ENCODE assay signal across 8 cellular contexts in the genomic region with DNA sequence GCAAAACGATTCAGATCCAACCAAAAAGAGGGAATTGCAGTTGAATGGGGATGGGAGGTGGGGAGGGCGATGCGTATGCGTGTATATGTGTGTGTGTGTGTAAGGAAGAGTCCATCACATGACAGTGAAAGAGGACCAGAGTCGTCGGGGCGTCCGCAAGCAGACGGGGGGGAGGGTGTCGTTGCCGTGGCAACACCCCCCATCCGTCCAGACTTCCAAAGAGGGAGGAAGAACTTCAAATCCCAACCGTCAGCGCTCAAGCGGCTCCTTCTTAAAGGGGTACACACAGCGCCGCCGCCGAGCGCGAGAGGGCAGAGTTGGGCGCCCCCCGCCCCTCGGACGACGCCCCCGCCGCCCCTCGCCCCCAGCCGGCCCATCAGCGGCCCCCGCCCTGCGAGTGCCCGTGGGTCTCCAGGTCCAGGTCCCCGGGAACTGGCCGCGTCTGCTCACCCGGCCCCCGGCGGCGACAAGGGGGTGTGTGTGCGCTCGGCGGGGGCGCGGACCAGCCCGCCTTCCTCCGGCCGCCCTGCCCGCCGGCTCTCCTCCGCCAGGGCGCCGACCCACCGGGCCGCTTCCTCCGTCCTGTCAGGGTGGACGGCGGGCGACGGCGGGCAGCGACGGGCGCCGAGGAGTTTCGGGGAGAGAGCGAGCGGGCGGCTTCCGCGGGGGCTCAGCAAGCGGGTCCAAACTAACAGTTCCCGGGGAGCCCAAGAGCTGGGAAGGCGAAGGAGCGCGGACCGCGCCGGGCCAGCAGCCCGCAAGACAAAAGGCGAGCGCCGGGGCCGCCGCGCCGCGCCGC. TPM values are rescaled to one million over a fixed set of nuclear protein-coding genes. Genes with fewer than 3 reads are reported as not detected.
DNase-seq lines count a peak whose midpoint lies in the region; ATAC-seq and TF ChIP-seq lines count a peak whose summit lies in the region.

No MANE protein-coding gene starts in this region.

- H3K36me3 Mint-ChIP-seq in activated T-helper 1 cell treated with anti-CD3 and anti-CD28 coated beads, Interleukin-12 subunit alpha, Interleukin-12 subunit beta, Interleukin-2, Interleukin-4 antibody, amounts not matched to agents 30 ng/mL and 10 ng/mL and 1 ng/mL, durations not matched to agents 14 hours and 24 hours and 36 hours (ENCODE audit: low read depth), result peaks cover 3% of the 10 kb centered on the region

- ATAC-seq in GM21528 (IDR thresholded peaks at IDR 0.05; ENCODE audit: low FRiP score, unreplicated experiment), result peak; percentile 22

- no TSS peak for BruUV-seq in OCI-LY7 (replicated peaks; lab: Mats Ljungman, UMichigan)

- peaks cover 49% of the 10 kb centered on the region for H3K79me2 ChIP-seq in OCI-LY7 (ENCODE audit: insufficient read depth, low read depth, low read length)

- CTCF ChIA-PET in OCI-LY7 (lab: Charles Lee; ENCODE audit: unreplicated experiment), result no interaction called here

- H3K27me3 ChIP-seq in muscle layer of duodenum (ENCODE audit: low read depth, low read length), result no peaks in the 10 kb centered on the region

- peak overlapping the region; percentile 91 for H3K4me2 ChIP-seq in OCI-LY7 (ENCODE audit: low read length)

- H3K9me3 ChIP-seq in OCI-LY7 (ENCODE audit: low read length) (no peaks in the 10 kb centered on the region; the same call in 1 of the 2 replicates), muscle layer of duodenum (ENCODE audit: control insufficient read depth in 1 of 2, low read length in 2 of 2) (no peaks in the 10 kb centered on the region)

- H3K27ac Mint-ChIP-seq in activated T-helper 1 cell treated with anti-CD3 and anti-CD28 coated beads, Interleukin-12 subunit alpha, Interleukin-12 subunit beta, Interleukin-2, Interleukin-4 antibody, amounts not matched to agents 30 ng/mL and 10 ng/mL and 1 ng/mL, durations not matched to agents 14 hours and 24 hours and 36 hours, result peak overlapping the region; percentile 93

- peak overlapping the region; percentile 100 for H2AFZ ChIP-seq in OCI-LY7 (ENCODE audit: low read length)

- intact Hi-C loops in OCI-LY7 (cut with micrococcal nuclease; ENCODE audit: unreplicated experiment), result loop anchor here (2.0 to 10.0 kb wide), 3 partner anchors 210 to 444 kb away; a partner anchor contains a TSS
- intact Hi-C loops in activated T-helper 1 cell treated with anti-CD3 and anti-CD28 coated beads, Interleukin-12 subunit alpha, Interleukin-12 subunit beta, Interleukin-2, Interleukin-4 antibody, amounts not matched to agents 30 ng/mL and 10 ng/mL and 1 ng/mL, durations not matched to agents 14 hours and 24 hours and 36 hours (cut with micrococcal nuclease), result loop anchor here (1.0 to 10.0 kb wide), 6 partner anchors 14 to 1796 kb away; a partner anchor contains a TSS

- H3K4me1 Mint-ChIP-seq in activated T-helper 1 cell treated with anti-CD3 and anti-CD28 coated beads, Interleukin-12 subunit alpha, Interleukin-12 subunit beta, Interleukin-2, Interleukin-4 antibody, amounts not matched to agents 30 ng/mL and 10 ng/mL and 1 ng/mL, durations not matched to agents 14 hours and 24 hours and 36 hours (ENCODE audit: low read depth), result peaks cover 26% of the 10 kb centered on the region

- H3K36me3 ChIP-seq in OCI-LY7 (ENCODE audit: insufficient read depth, low read length), result peaks cover 5% of the 10 kb centered on the region
- no peaks in the 10 kb centered on the region for H3K36me3 ChIP-seq in muscle layer of duodenum (ENCODE audit: control insufficient read depth in 1 of 2, insufficient read depth in 2 of 2, low read length in 2 of 2)

- H3K27me3 Mint-ChIP-seq in activated T-helper 1 cell treated with anti-CD3 and anti-CD28 coated beads, Interleukin-12 subunit alpha, Interleukin-12 subunit beta, Interleukin-2, Interleukin-4 antibody, amounts not matched to agents 30 ng/mL and 10 ng/mL and 1 ng/mL, durations not matched to agents 14 hours and 24 hours and 36 hours (ENCODE audit: insufficient read depth), result peaks cover 57% of the 10 kb centered on the region

- no peaks in the 10 kb centered on the region for H3K9me3 Mint-ChIP-seq in activated T-helper 1 cell treated with anti-CD3 and anti-CD28 coated beads, Interleukin-12 subunit alpha, Interleukin-12 subunit beta, Interleukin-2, Interleukin-4 antibody, amounts not matched to agents 30 ng/mL and 10 ng/mL and 1 ng/mL, durations not matched to agents 14 hours and 24 hours and 36 hours

- H3K4me1 ChIP-seq in OCI-LY7 (ENCODE audit: insufficient read depth, low read length, poor library complexity, severe bottlenecking), result peaks cover 23% of the 10 kb centered on the region
- H3K4me1 ChIP-seq in muscle layer of duodenum (ENCODE audit: control insufficient read depth in 1 of 2, insufficient read depth in 2 of 2, low read length in 2 of 2), result peaks cover 0 to 2% of the 10 kb centered on the region in 2 donors

- POLR2A ChIA-PET in OCI-LY7 (lab: Charles Lee), result interaction anchor here (1.7 kb wide), 1 partner anchor 10 kb away, joined by 12 read pairs; no protein-coding TSS in a partner anchor

- peaks cover 39% of the 10 kb centered on the region for H4K20me1 ChIP-seq in OCI-LY7 (ENCODE audit: insufficient read depth, low read length)

- DNase-seq in D341Med (ENCODE audit: low spot score) (peak; percentile 82), HuH-7 (ENCODE audit: low spot score) (peak; percentile 60), OCI-LY7 (ENCODE audit: low spot score) (peak; percentile 80), fibroblast of gingiva (ENCODE audit: low read depth) (peak; percentile 86), stromal cell of bone marrow (ENCODE audit: low read depth) (peak; percentile 73)
- DNase-seq in activated T-helper 1 cell treated with anti-CD3 and anti-CD28 coated beads, Interleukin-12 subunit alpha, Interleukin-12 subunit beta, Interleukin-2, Interleukin-4 antibody, amounts not matched to agents 30 ng/mL and 10 ng/mL and 1 ng/mL, durations not matched to agents 14 hours and 24 hours and 36 hours (ENCODE audit: low spot score), result peak; percentile 14

- H3K9me2 ChIP-seq in OCI-LY7 (ENCODE audit: insufficient read depth, low read length), result peaks cover 4% of the 10 kb centered on the region; the same call in 1 of the 2 replicates

- peak overlapping the region; percentile 99 for H3K4me3 ChIP-seq in OCI-LY7 (ENCODE audit: low read depth, low read length, poor library complexity, severe bottlenecking)
- peak overlapping the region; percentile 90 to 95 for H3K4me3 ChIP-seq in muscle layer of duodenum (ENCODE audit: low read depth in 1 of 2, low read length in 2 of 2)

- H3K4me3 Mint-ChIP-seq in activated T-helper 1 cell treated with anti-CD3 and anti-CD28 coated beads, Interleukin-12 subunit alpha, Interleukin-12 subunit beta, Interleukin-2, Interleukin-4 antibody, amounts not matched to agents 30 ng/mL and 10 ng/mL and 1 ng/mL, durations not matched to agents 14 hours and 24 hours and 36 hours, result peak overlapping the region; percentile 98

- TF ChIP-seq CTCF in OCI-LY7 (conservative IDR thresholded peaks at IDR 0.05; ENCODE audit: low read length), result no peak

- peak overlapping the region; percentile 79 for H3K27ac ChIP-seq in OCI-LY7 (ENCODE audit: low read depth, low read length, poor library complexity, severe bottlenecking)
- H3K27ac ChIP-seq in muscle layer of duodenum (ENCODE audit: low read length), result peak overlapping the region; percentile 76

RNA-seq across cellular contexts. Expression of a gene that starts 0.7 kb away (rescaled TPM):
- total RNA-seq in OCI-LY7 (2014; rRNA removed; shearing (Covaris generic)), result 16.0 and 31.4 TPM in 2 replicates
- 37.4 and 42.2 TPM in 2 replicates for total RNA-seq in OCI-LY7 (2022)
- 8.7 TPM in 2 replicates for total RNA-seq in activated T-helper 1 cell treated with anti-CD3 and anti-CD28 coated beads, Interleukin-12 subunit alpha, Interleukin-12 subunit beta, Interleukin-2, Interleukin-4 antibody, amounts not matched to agents 30 ng/mL and 10 ng/mL and 1 ng/mL, durations not matched to agents 14 hours and 24 hours and 36 hours

Comparison
In these comparisons a context has a peak if more than half of its experiments do, and no peak if none do; other contexts are left out.
1. Peak in every context shown above with its lines: DNase-seq, ATAC-seq, H3K4me3 ChIP-seq and H3K27ac ChIP-seq.
2. DNase-seq: peak in every context shown above with its lines; median percentile 86 in fibroblast of gingiva; 82 in D341Med; 80 in OCI-LY7; 73 in stromal cell of bone marrow; 60 in HuH-7; 14 in activated T-helper 1 cell treated with anti-CD3 and anti-CD28 coated beads, Interleukin-12 subunit alpha, Interleukin-12 subunit beta, Interleukin-2, Interleukin-4 antibody, amounts not matched to agents 30 ng/mL and 10 ng/mL and 1 ng/mL, durations not matched to agents 14 hours and 24 hours and 36 hours.